15 cellular contexts compared by ENCODE assay signal in genomic region chr6:52415917-52416628, GRCh38. TPM values are rescaled to one million over a fixed set of nuclear protein-coding genes. Genes with fewer than 3 reads are reported as not detected.
DNase-seq lines count a peak whose midpoint lies in the region; ATAC-seq and TF ChIP-seq lines count a peak whose summit lies in the region.
"Had no signal": no experiment of that assay in that cellular context is flagged by ENCODE, and none has a peak within 500 bp of the region (broad histone marks: within the 10 kb centered on the region; RNA-seq: fewer than 3 reads in every experiment).

No MANE protein-coding gene starts in this region.

- ATAC-seq in GM19397 (IDR thresholded peaks at IDR 0.05; ENCODE audit: unreplicated experiment), result no peak
- ATAC-seq: stimulated activated effector memory CD8-positive, alpha-beta T cell treated with anti-CD3 and anti-CD28 coated beads, Interleukin-12 subunit alpha, Interleukin-12 subunit beta, amount 100 ng/mL, for 72 hours had no signal

- no peaks in the 10 kb centered on the region for H3K36me3 ChIP-seq in ACC112 (ENCODE audit: insufficient read depth, low read length)
- no peaks in the 10 kb centered on the region for H3K36me3 ChIP-seq in neuronal stem cell (replicated peaks in 1 of 2; ENCODE audit: control insufficient read depth in 2 of 2, insufficient read depth in 2 of 2, low read length in 2 of 2)
- H3K36me3 ChIP-seq: adrenal gland had no signal

- TF ChIP-seq CTCF in fibroblast of villous mesenchyme (IDR thresholded peaks at IDR 0.05; ENCODE audit: insufficient read depth, low read depth, low read length), result no peak

- no peaks in the 10 kb centered on the region for H3K36me3 Mint-ChIP-seq in activated naive CD8-positive, alpha-beta T cell
- H3K36me3 Mint-ChIP-seq: stimulated activated effector memory CD8-positive, alpha-beta T cell treated with anti-CD3 and anti-CD28 coated beads, Interleukin-12 subunit alpha, Interleukin-12 subunit beta, amount 100 ng/mL, for 72 hours had no signal

- no peak overlapping the region for H2BK5ac ChIP-seq in neuronal stem cell (ENCODE audit: low read length)

- no peak overlapping the region for H3K4me2 ChIP-seq in neuronal stem cell (ENCODE audit: insufficient read depth, low read length, poor library complexity, severe bottlenecking)

- H2AFZ ChIP-seq in ACC112 (ENCODE audit: low read length, unreplicated experiment) (peak overlapping the region; percentile 43), neuronal stem cell (ENCODE audit: low read length) (no peak overlapping the region)

- peaks cover 17% of the 10 kb centered on the region for H3K79me2 ChIP-seq in ACC112 (ENCODE audit: control insufficient read depth, insufficient read depth, low read length, unreplicated experiment)

- H3K23ac ChIP-seq in neuronal stem cell (ENCODE audit: low read depth, low read length, poor library complexity), result no peak overlapping the region

- no peak overlapping the region for H2BK12ac ChIP-seq in neuronal stem cell (ENCODE audit: low read length)

- H2BK15ac ChIP-seq in neuronal stem cell (ENCODE audit: low read length), result no peak overlapping the region

- no peaks in the 10 kb centered on the region for H3K9me3 ChIP-seq in neuronal stem cell (replicated peaks in 1 of 2; ENCODE audit: control insufficient read depth in 2 of 2, insufficient read depth in 1 of 2, low read depth in 1 of 2, low read length in 2 of 2)
- H3K9me3 ChIP-seq: adrenal gland, psoas muscle had no signal

- H3K4me3 Mint-ChIP-seq in activated naive CD8-positive, alpha-beta T cell, result no peak overlapping the region
- H3K4me3 Mint-ChIP-seq: stimulated activated effector memory CD8-positive, alpha-beta T cell treated with anti-CD3 and anti-CD28 coated beads, Interleukin-12 subunit alpha, Interleukin-12 subunit beta, amount 100 ng/mL, for 72 hours had no signal

- H4K91ac ChIP-seq in neuronal stem cell (ENCODE audit: low read depth, low read length, poor library complexity), result no peak overlapping the region

- no peaks in the 10 kb centered on the region for H3K27me3 Mint-ChIP-seq in activated naive CD8-positive, alpha-beta T cell

- no peak overlapping the region for H2AK5ac ChIP-seq in neuronal stem cell (ENCODE audit: low read depth, low read length)

- H3K27me3 ChIP-seq in ACC112 (ENCODE audit: insufficient read depth, low read length), result no peaks in the 10 kb centered on the region
- no peaks in the 10 kb centered on the region for H3K27me3 ChIP-seq in neuronal stem cell (ENCODE audit: control insufficient read depth in 3 of 3, insufficient read depth in 3 of 3, low read depth in 1 of 3, low read length in 3 of 3)
- H3K27me3 ChIP-seq: adrenal gland, foreskin keratinocyte had no signal

- no peak overlapping the region for H3K9ac ChIP-seq in neuronal stem cell (ENCODE audit: low read depth, low read length, poor library complexity)

- no peaks in the 10 kb centered on the region for H3K9me3 Mint-ChIP-seq in activated naive CD8-positive, alpha-beta T cell (ENCODE audit: low read depth)
- H3K9me3 Mint-ChIP-seq: stimulated activated effector memory CD8-positive, alpha-beta T cell treated with anti-CD3 and anti-CD28 coated beads, Interleukin-12 subunit alpha, Interleukin-12 subunit beta, amount 100 ng/mL, for 72 hours had no signal

- no peaks in the 10 kb centered on the region for H3K79me1 ChIP-seq in neuronal stem cell (ENCODE audit: low read depth, low read length)

- no CpG with 5 or more reads among the region's 6 CpGs for WGBS in neuronal stem cell (ENCODE audit: extremely low coverage in 2 of 2, insufficient read length in 2 of 2, insufficient replicate concordance in 1 of 2), 2 donors

- peaks cover 31% of the 10 kb centered on the region for H3K4me1 Mint-ChIP-seq in activated naive CD8-positive, alpha-beta T cell (ENCODE audit: low read depth)
- H3K4me1 Mint-ChIP-seq: stimulated activated effector memory CD8-positive, alpha-beta T cell treated with anti-CD3 and anti-CD28 coated beads, Interleukin-12 subunit alpha, Interleukin-12 subunit beta, amount 100 ng/mL, for 72 hours had no signal

- H3K27ac ChIP-seq in ACC112 (ENCODE audit: low read depth, low read length) (peak overlapping the region; percentile 83), neuronal stem cell (replicated peaks; ENCODE audit: low read length) (no peak overlapping the region)
- H3K27ac ChIP-seq: foreskin keratinocyte, psoas muscle had no signal

- no peak overlapping the region for H2BK120ac ChIP-seq in neuronal stem cell (ENCODE audit: low read depth, low read length)

- H3K18ac ChIP-seq in neuronal stem cell (ENCODE audit: low read length), result no peak overlapping the region

- H3K14ac ChIP-seq in neuronal stem cell (ENCODE audit: low read length), result no peak overlapping the region

- peak overlapping the region; percentile 6; the same call in 1 of the 2 replicates for H3K4me3 ChIP-seq in ACC112 (ENCODE audit: low read depth, low read length)
- H3K4me3 ChIP-seq in fibroblast of villous mesenchyme (ENCODE audit: low read depth, low read length), result no peak overlapping the region
- H3K4me3 ChIP-seq in neuronal stem cell (ENCODE audit: low read length in 2 of 2), result no peak overlapping the region
- H3K4me3 ChIP-seq: adrenal gland, psoas muscle had no signal

- no peak overlapping the region for H3K4ac ChIP-seq in neuronal stem cell (ENCODE audit: low read length)

- DNase-seq in HT-29 (ENCODE audit: low spot score) (peak; percentile 25), fibroblast of villous mesenchyme (ENCODE audit: low read depth) (peak; percentile 73), AG08396 (ENCODE audit: low spot score) (no peak), neuronal stem cell (ENCODE audit: low spot score) (no peak)
- DNase-seq in stimulated activated CD4-positive, alpha-beta T cell treated with anti-CD3 and anti-CD28 coated beads, Interleukin-15, amount 100 ng/mL, for 24 hours, result no peak
- DNase-seq: activated CD8-positive, alpha-beta memory T cell treated with anti-CD3 and anti-CD28 coated beads, Interleukin-2, amount 50 U/mL, for 4 hours; cortex of kidney; psoas muscle; stimulated activated CD4-positive, alpha-beta T cell treated with anti-CD3 and anti-CD28 coated beads, Interleukin-4, amount 100 ng/mL, for 1 hour had no signal

- peak overlapping the region; percentile 54 for H3K27ac Mint-ChIP-seq in activated naive CD8-positive, alpha-beta T cell
- H3K27ac Mint-ChIP-seq: stimulated activated effector memory CD8-positive, alpha-beta T cell treated with anti-CD3 and anti-CD28 coated beads, Interleukin-12 subunit alpha, Interleukin-12 subunit beta, amount 100 ng/mL, for 72 hours had no signal

- no peak overlapping the region for H4K8ac ChIP-seq in neuronal stem cell (ENCODE audit: low read depth, low read length)

- H3K4me1 ChIP-seq in ACC112 (ENCODE audit: control insufficient read depth, insufficient read depth, low read length, unreplicated experiment) (peaks cover 44% of the 10 kb centered on the region), neuronal stem cell (ENCODE audit: control insufficient read depth in 2 of 2, insufficient read depth in 1 of 2, low read depth in 1 of 2, low read length in 2 of 2) (peaks cover 4 to 8% of the 10 kb centered on the region in 2 donors)
- H3K4me1 ChIP-seq: psoas muscle had no signal

RNA-seq across cellular contexts. Expression of gene EFHC1, which starts 4.1 kb away (rescaled TPM):
- 9.1 and 9.4 TPM in 2 replicates for total RNA-seq in HT-29 (2014; rRNA removed; shearing (Covaris generic))
- 15.8 and 21.6 TPM in 2 replicates for total RNA-seq in fibroblast of villous mesenchyme
- 31.7 TPM for polyA plus RNA-seq in neuronal stem cell (2013, experiment 1 of 2)
- 33.0 TPM for polyA plus RNA-seq in neuronal stem cell (2013, experiment 2 of 2)

RNA-seq across cellular contexts. Expression of gene PAQR8, which starts 54.1 kb away (rescaled TPM):
- 0.89 and 1.3 TPM in 2 replicates for total RNA-seq in HT-29 (2014; rRNA removed; shearing (Covaris generic))
- 3.2 and 4.7 TPM in 2 replicates for total RNA-seq in fibroblast of villous mesenchyme
- polyA plus RNA-seq in neuronal stem cell (2013, experiment 1 of 2), result 16.4 TPM
- polyA plus RNA-seq in neuronal stem cell (2013, experiment 2 of 2), result 16.7 TPM

Comparison
In these comparisons a context has a peak if more than half of its experiments do, and no peak if none do; other contexts are left out.
1. DNase-seq: peak in HT-29 (single experiment) and fibroblast of villous mesenchyme (single experiment); none in stimulated activated CD4-positive, alpha-beta T cell treated with anti-CD3 and anti-CD28 coated beads, Interleukin-15, amount 100 ng/mL, for 24 hours (single experiment), AG08396 (single experiment) and neuronal stem cell (single experiment).